ENCODE assay signal across 1 cellular context in the genomic region with DNA sequence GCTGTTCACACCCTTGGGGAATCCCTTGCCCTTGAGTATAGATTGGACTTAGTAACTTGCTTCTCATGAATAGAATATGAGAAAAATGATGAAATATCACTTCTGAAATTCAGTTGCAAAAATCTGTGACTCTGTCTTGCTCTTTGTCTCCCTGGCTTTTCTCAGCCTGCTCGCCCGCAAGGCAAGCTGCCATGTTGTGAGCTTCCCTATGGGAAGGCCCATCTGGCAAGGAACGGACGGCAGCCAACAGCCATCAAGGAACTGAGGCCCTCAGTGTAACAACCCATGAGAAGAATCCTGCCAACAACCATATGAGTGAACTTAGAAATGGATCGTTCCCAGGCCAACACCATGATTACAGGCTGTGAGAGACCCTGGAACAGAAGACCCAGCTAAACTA.
TF ChIP-seq lines count a peak whose summit lies in the region.

No MANE protein-coding gene starts in this region.

TF ChIP-seq in GM23338, 12 proteins besides CTCF, POLR2A, EP300 and RAD21 (continued from another document):
- TF ChIP-seq, protein P1, sequence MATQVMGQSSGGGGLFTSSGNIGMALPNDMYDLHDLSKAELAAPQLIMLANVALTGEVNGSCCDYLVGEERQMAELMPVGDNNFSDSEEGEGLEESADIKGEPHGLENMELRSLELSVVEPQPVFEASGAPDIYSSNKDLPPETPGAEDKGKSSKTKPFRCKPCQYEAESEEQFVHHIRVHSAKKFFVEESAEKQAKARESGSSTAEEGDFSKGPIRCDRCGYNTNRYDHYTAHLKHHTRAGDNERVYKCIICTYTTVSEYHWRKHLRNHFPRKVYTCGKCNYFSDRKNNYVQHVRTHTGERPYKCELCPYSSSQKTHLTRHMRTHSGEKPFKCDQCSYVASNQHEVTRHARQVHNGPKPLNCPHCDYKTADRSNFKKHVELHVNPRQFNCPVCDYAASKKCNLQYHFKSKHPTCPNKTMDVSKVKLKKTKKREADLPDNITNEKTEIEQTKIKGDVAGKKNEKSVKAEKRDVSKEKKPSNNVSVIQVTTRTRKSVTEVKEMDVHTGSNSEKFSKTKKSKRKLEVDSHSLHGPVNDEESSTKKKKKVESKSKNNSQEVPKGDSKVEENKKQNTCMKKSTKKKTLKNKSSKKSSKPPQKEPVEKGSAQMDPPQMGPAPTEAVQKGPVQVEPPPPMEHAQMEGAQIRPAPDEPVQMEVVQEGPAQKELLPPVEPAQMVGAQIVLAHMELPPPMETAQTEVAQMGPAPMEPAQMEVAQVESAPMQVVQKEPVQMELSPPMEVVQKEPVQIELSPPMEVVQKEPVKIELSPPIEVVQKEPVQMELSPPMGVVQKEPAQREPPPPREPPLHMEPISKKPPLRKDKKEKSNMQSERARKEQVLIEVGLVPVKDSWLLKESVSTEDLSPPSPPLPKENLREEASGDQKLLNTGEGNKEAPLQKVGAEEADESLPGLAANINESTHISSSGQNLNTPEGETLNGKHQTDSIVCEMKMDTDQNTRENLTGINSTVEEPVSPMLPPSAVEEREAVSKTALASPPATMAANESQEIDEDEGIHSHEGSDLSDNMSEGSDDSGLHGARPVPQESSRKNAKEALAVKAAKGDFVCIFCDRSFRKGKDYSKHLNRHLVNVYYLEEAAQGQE (IDR thresholded peaks at IDR 0.05; ENCODE audit: unreplicated experiment), result no peak
TF ChIP-seq in GM23338: peak in this region for 0.
